ENCODE assay signal across 8 cellular contexts in the genomic region with DNA sequence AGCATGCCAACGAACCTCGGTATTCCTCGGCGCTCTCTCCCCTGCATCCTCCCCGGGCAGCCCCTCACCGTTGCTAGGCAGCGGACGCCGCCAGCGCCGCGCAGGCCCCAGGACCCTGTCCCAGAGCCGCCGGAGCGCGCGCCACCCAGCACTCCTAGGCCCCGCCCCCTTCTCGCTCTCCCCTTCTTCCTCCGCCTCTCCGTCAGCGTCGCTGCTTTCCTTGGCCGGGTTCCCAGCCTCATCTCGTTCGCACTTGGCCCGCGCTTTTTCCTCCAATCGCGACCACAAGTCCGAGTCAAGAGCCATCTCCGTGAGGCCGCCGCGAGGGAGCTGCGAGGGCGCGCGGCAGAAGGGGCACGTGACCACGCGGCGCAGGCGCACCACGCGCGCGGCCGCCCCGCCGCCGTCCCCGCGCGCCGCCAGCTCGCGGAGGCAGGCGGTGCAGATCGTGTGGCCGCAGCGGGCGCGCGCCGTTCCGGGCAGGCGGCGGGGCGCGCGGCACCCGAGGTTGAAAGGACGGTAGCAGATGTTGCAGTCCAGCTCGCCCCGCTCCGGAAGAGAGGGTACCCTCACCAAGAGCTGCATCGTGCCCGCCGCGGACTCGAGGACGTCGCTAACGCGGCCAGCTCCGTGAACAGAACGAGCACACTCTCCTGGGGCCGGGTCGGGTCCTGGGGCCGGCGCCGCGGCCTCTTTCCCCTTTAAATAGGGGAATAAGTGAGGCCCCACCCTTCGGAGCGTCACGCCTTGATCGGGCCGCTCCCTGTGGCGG. TPM values are rescaled to one million over a fixed set of nuclear protein-coding genes. Genes with fewer than 3 reads are reported as not detected.
DNase-seq lines count a peak whose midpoint lies in the region; ATAC-seq, FAIRE-seq and TF ChIP-seq lines count a peak whose summit lies in the region.

A gene (minus strand): TSS at position 679 of the 772 bp plus-strand sequence. CDS start 94 bp downstream, at position 585.

- peak within 1 kb of the TSS; percentile 69 for H3K9ac ChIP-seq in astrocyte (ENCODE audit: low read length)

- H3K4me3 ChIP-seq in astrocyte (ENCODE audit: insufficient read depth, low read depth, low read length) = peak within 1 kb of the TSS; percentile 65
- peak within 1 kb of the TSS; percentile 3 to 6 for H3K4me3 ChIP-seq in aorta (ENCODE audit: low read length in 2 of 2)

- peak within 1 kb of the TSS; percentile 91 for H3K4me2 ChIP-seq in astrocyte (ENCODE audit: low read length)

- peak within 1 kb of the TSS; percentile 92 for H3K27ac Mint-ChIP-seq in astrocyte (ENCODE audit: unreplicated experiment)

- TF ChIP-seq CTCF in astrocyte (IDR thresholded peaks at IDR 0.05; ENCODE audit: insufficient read depth, low read depth, low read length) = no peak

- H3K79me2 ChIP-seq in astrocyte (ENCODE audit: insufficient read depth, low read length) = no peaks in the 10 kb centered on the region

- H3K27me3 ChIP-seq in astrocyte (ENCODE audit: insufficient read depth, low read length) (no peaks in the 10 kb centered on the region), aorta (ENCODE audit: control insufficient read depth in 1 of 2, insufficient read depth in 2 of 2, low read length in 1 of 2) (no peaks in the 10 kb centered on the region)

- peak within 1 kb of the TSS; percentile 81 for H2AFZ ChIP-seq in astrocyte (ENCODE audit: low read depth, low read length)

- peak; percentile 46; the same call in 1 of the 2 replicates for TF ChIP-seq POLR2A in GM12892 (IDR thresholded peaks at IDR 0.05; ENCODE audit: low read depth, low read length)

- no peaks in the 10 kb centered on the region for H3K36me3 ChIP-seq in astrocyte (ENCODE audit: insufficient read depth, low read length)
- H3K36me3 ChIP-seq in aorta (ENCODE audit: control insufficient read depth in 1 of 2, insufficient read depth in 2 of 2, low read length in 1 of 2) = no peaks in the 10 kb centered on the region

- H3K9me3 ChIP-seq in astrocyte (ENCODE audit: insufficient read depth, low read depth, low read length) = no peaks in the 10 kb centered on the region
- H3K9me3 ChIP-seq in aorta (ENCODE audit: control insufficient read depth, low read length) = no peaks in the 10 kb centered on the region

- H3K9me3 Mint-ChIP-seq in astrocyte (ENCODE audit: unreplicated experiment) = no peaks in the 10 kb centered on the region

- peaks cover 12% of the 10 kb centered on the region for H4K20me1 ChIP-seq in astrocyte (ENCODE audit: insufficient read depth, low read length)

- H3K36me3 Mint-ChIP-seq in astrocyte (ENCODE audit: low read depth, unreplicated experiment) = no peaks in the 10 kb centered on the region

- peaks cover 7% of the 10 kb centered on the region for H3K4me1 Mint-ChIP-seq in astrocyte (ENCODE audit: low read depth, unreplicated experiment)

- peak within 1 kb of the TSS; percentile 84 for H3K4me3 Mint-ChIP-seq in astrocyte (ENCODE audit: unreplicated experiment)

- H3K27me3 Mint-ChIP-seq in astrocyte (ENCODE audit: low read depth, unreplicated experiment) = peaks cover 4% of the 10 kb centered on the region

- ATAC-seq in HG02938 (IDR thresholded peaks at IDR 0.05; ENCODE audit: unreplicated experiment) (peak; percentile 47), aorta (ENCODE audit: low FRiP score) (peak; percentile 92)

- peak; percentile 63 for DNase-seq in GM12892 (ENCODE audit: insufficient read length)
- DNase-seq in NCI-H1930 (lab: John Stamatoyannopoulos, UW) = peak; percentile 90
- DNase-seq in T-helper 22 cell (ENCODE audit: low read depth) = peak; percentile 75
- DNase-seq in astrocyte (ENCODE audit: low read depth) = peak; percentile 92
- DNase-seq in hepatic stellate cell (ENCODE audit: low spot score) = peak; percentile 87
- peak; percentile 78 for DNase-seq in renal cortical epithelial cell (ENCODE audit: low read depth)
- peak; percentile 96 to 97 for DNase-seq in aorta

- FAIRE-seq in GM12892 (lab: Jason Lieb, UNC) (peak; percentile 94), astrocyte (lab: Jason Lieb, UNC) (no peak)

- H3K4me1 ChIP-seq in astrocyte (ENCODE audit: insufficient read depth, low read length) (peaks cover 21% of the 10 kb centered on the region), aorta (ENCODE audit: control insufficient read depth in 1 of 2, insufficient read depth in 2 of 2, low read length in 2 of 2) (no peaks in the 10 kb centered on the region)

- intact Hi-C loops in aorta (cut with DNase I) = loop anchor here in 1 of 2 donors (2.0 kb wide), 1 partner anchor 75 kb away; no protein-coding TSS in a partner anchor

- H3K27ac ChIP-seq in astrocyte (ENCODE audit: low read depth, low read length) (peak within 1 kb of the TSS; percentile 81), aorta (ENCODE audit: low read depth in 1 of 2, low read length in 2 of 2) (peak within 1 kb of the TSS; percentile 76 to 88)

- 0 to 1% methylated on average over 85 to 100 of the region's 100 CpGs for WGBS in aorta, 2 donors

RNA-seq across cellular contexts. Expression of the gene that starts here (rescaled TPM):
- polyA plus RNA-seq in GM12892 (2012; ENCODE audit: missing spikeins) = 3.8 TPM
- total RNA-seq in astrocyte (0.54 and 1.1 TPM in 2 replicates), renal cortical epithelial cell (1.0 and 4.7 TPM in 2 replicates), aorta (1 to 10 TPM; 1.9 to 3.0 TPM)
- 1 to 10 TPM in 1 of 2 donors, under 1 TPM in 1; 0.50 to 1.9 TPM for polyA plus RNA-seq in aorta

Comparison
In these comparisons a context has a peak if more than half of its experiments do, and no peak if none do; other contexts are left out.
1. Peak in every context shown above with its lines: DNase-seq, ATAC-seq, H3K4me3 ChIP-seq and H3K27ac ChIP-seq.